In genomic region chr5:130871346-130872086, GRCh38 we compare ENCODE assay signal across 8 cellular contexts.
DNase-seq lines count a peak whose midpoint lies in the region; ATAC-seq and TF ChIP-seq lines count a peak whose summit lies in the region.

No MANE protein-coding gene starts in this region.

- H4K20me1 ChIP-seq in HCT116 (ENCODE audit: insufficient read depth) = no peaks in the 10 kb centered on the region

- ATAC-seq in HCT116 = peak; percentile 85

- H3K36me3 Mint-ChIP-seq in T-helper 2 cell treated with Interferon-gamma antibody and Interleukin-4, amounts not matched to agents 5 μg/mL and 100 μg/mL, for 36 hours (ENCODE audit: low read depth) = no peaks in the 10 kb centered on the region

- TF ChIP-seq CTCF in HCT116 (IDR thresholded peaks at IDR 0.05 in 2 of 3, conservative IDR thresholded peaks at IDR 0.05 in 1 of 3; ENCODE audit: borderline replicate concordance in 1 of 3, insufficient read depth in 1 of 3, low read depth in 2 of 3, low read length in 2 of 3) (peak; percentile 65 to 77 (median 76)), NB4 (IDR thresholded peaks at IDR 0.05; ENCODE audit: low read depth, low read length) (peak; percentile 51), cardiac muscle cell (IDR thresholded peaks at IDR 0.05; ENCODE audit: low read depth, low read length) (peak; percentile 58)

- peak; percentile 64 for TF ChIP-seq RAD21 in HCT116 (IDR thresholded peaks at IDR 0.05; ENCODE audit: low read depth)

- H3K27ac ChIP-seq in HCT116 (ENCODE audit: low read depth, low read length) (no peak overlapping the region), cardiac muscle cell (no peak overlapping the region)

- no peak overlapping the region for H3K27ac Mint-ChIP-seq in T-helper 2 cell treated with Interferon-gamma antibody and Interleukin-4, amounts not matched to agents 5 μg/mL and 100 μg/mL, for 36 hours

- H3K4me1 Mint-ChIP-seq in T-helper 2 cell treated with Interferon-gamma antibody and Interleukin-4, amounts not matched to agents 5 μg/mL and 100 μg/mL, for 36 hours (ENCODE audit: low read depth) = no peaks in the 10 kb centered on the region

- no peak overlapping the region for H3K4me2 ChIP-seq in HCT116 (ENCODE audit: low read length)

- RAD21 ChIA-PET in HCT116 (lab: Charles Lee; ENCODE audit: low non-redundant PET in 1 of 2, low total read pairs in 2 of 2, uncharacterized antibody in 2 of 2, unreplicated experiment in 2 of 2) = no interaction called here

- H3K36me3 ChIP-seq in HCT116 (ENCODE audit: control insufficient read depth in 1 of 2, insufficient read depth in 2 of 2, low read length in 2 of 2) (no peaks in the 10 kb centered on the region), cardiac muscle cell (no peaks in the 10 kb centered on the region)

- no TSS peak for BruUV-seq in HCT116 (replicated peaks; lab: Mats Ljungman, UMichigan)

- no peaks in the 10 kb centered on the region for H3K27me3 ChIP-seq in HCT116 (ENCODE audit: insufficient read depth, low read length)
- no peaks in the 10 kb centered on the region for H3K27me3 ChIP-seq in cardiac muscle cell

- H3K9ac ChIP-seq in HCT116 (ENCODE audit: low read length) = no peak overlapping the region

- no peaks in the 10 kb centered on the region for H3K9me2 ChIP-seq in HCT116 (ENCODE audit: insufficient read depth)

- no peak overlapping the region for H3K4me3 ChIP-seq in HCT116 (replicated peaks in 1 of 2; ENCODE audit: low read depth in 1 of 2, low read length in 2 of 2)
- H3K4me3 ChIP-seq in NB4 (ENCODE audit: low read depth, low read length) = no peak overlapping the region
- H3K4me3 ChIP-seq in cardiac muscle cell = no peak overlapping the region

- H3K9me3 Mint-ChIP-seq in T-helper 2 cell treated with Interferon-gamma antibody and Interleukin-4, amounts not matched to agents 5 μg/mL and 100 μg/mL, for 36 hours = no peaks in the 10 kb centered on the region

- TF ChIP-seq POLR2A in HCT116 (IDR thresholded peaks at IDR 0.05; ENCODE audit: borderline replicate concordance, extremely low read depth, insufficient read depth, insufficient read length) (no peak), NB4 (IDR thresholded peaks at IDR 0.05; ENCODE audit: extremely low read depth, insufficient read length) (no peak)

- no peaks in the 10 kb centered on the region for H3K9me3 ChIP-seq in HCT116 (ENCODE audit: control insufficient read depth in 1 of 2, insufficient read depth in 1 of 2, low read depth in 1 of 2, low read length in 2 of 2)
- H3K9me3 ChIP-seq in cardiac muscle cell (ENCODE audit: low read depth) = no peaks in the 10 kb centered on the region

- POLR2A ChIA-PET in HCT116 (lab: Charles Lee) = no interaction called here

- no peak overlapping the region for H2AFZ ChIP-seq in HCT116 (ENCODE audit: low read depth, low read length, poor library complexity, severe bottlenecking)

- no peak overlapping the region for H3K4me3 Mint-ChIP-seq in T-helper 2 cell treated with Interferon-gamma antibody and Interleukin-4, amounts not matched to agents 5 μg/mL and 100 μg/mL, for 36 hours

- no peaks in the 10 kb centered on the region for H3K27me3 Mint-ChIP-seq in T-helper 2 cell treated with Interferon-gamma antibody and Interleukin-4, amounts not matched to agents 5 μg/mL and 100 μg/mL, for 36 hours (ENCODE audit: low read depth)

- CTCF ChIA-PET in HCT116 (lab: Charles Lee) = interaction anchor here (0.8 to 1.7 kb wide), 11 partner anchors 9 to 972 kb away, joined by 3 to 14 read pairs (median 4); no protein-coding TSS in a partner anchor

- DNase-seq in T-helper 2 cell (peak in 3 of 5 experiments; percentile 7 to 48 (median 9)), HCT116 (ENCODE audit: low read depth, low spot score) (peak; percentile 29), NB4 (ENCODE audit: low read depth) (peak; percentile 35), activated T-cell treated with anti-CD3 and anti-CD28 coated beads for 4 hours (peak; percentile 35), cardiac muscle cell (ENCODE audit: low read depth in 1 of 2, low spot score in 1 of 2) (peak; percentile 34 to 45), DMS153 (lab: John Stamatoyannopoulos, UW) (no peak)
- DNase-seq in T-helper 2 cell treated with Interferon-gamma antibody and Interleukin-4, amounts not matched to agents 5 μg/mL and 100 μg/mL, for 36 hours (ENCODE audit: low spot score) = no peak
- DNase-seq in stimulated activated CD4-positive, alpha-beta T cell treated with anti-CD3 and anti-CD28 coated beads, Interleukin-12 subunit alpha, Interleukin-12 subunit beta, amount 100 ng/mL, for 4 hours = peak; percentile 5

- H3K4me1 ChIP-seq in HCT116 (ENCODE audit: control insufficient read depth in 1 of 2, insufficient read depth in 2 of 2, low read length in 2 of 2) (no peaks in the 10 kb centered on the region), cardiac muscle cell (ENCODE audit: low read depth) (no peaks in the 10 kb centered on the region)

- no peaks in the 10 kb centered on the region for H3K79me2 ChIP-seq in HCT116 (ENCODE audit: insufficient read depth, low read length)

- intact Hi-C loops in HCT116 (cut with micrococcal nuclease) = loop anchor here (1.0 to 2.0 kb wide), 4 partner anchors 41 to 545 kb away; no protein-coding TSS in a partner anchor

TF ChIP-seq in HCT116, 20 proteins besides CTCF, POLR2A, EP300 and RAD21:
- no peak for TF ChIP-seq YY1 (IDR thresholded peaks at IDR 0.05; ENCODE audit: extremely low read depth, insufficient replicate concordance, low read depth, low read length)
- TF ChIP-seq EZH2phosphoT487 (IDR thresholded peaks at IDR 0.05; ENCODE audit: borderline replicate concordance) = no peak
TF ChIP-seq in HCT116: peak in this region for 0.

Comparison
In these comparisons a context has a peak if more than half of its experiments do, and no peak if none do; other contexts are left out.
1. DNase-seq: peak in T-helper 2 cell (3 of 5), HCT116 (single experiment), NB4 (single experiment), activated T-cell treated with anti-CD3 and anti-CD28 coated beads for 4 hours (single experiment), cardiac muscle cell (2 of 2) and stimulated activated CD4-positive, alpha-beta T cell treated with anti-CD3 and anti-CD28 coated beads, Interleukin-12 subunit alpha, Interleukin-12 subunit beta, amount 100 ng/mL, for 4 hours (single experiment); none in T-helper 2 cell treated with Interferon-gamma antibody and Interleukin-4, amounts not matched to agents 5 μg/mL and 100 μg/mL, for 36 hours (single experiment) and DMS153 (single experiment).
2. Peak in every context shown above with its lines, with median percentiles within 50 percentile points of each other: CTCF ChIP-seq.